ENCODE assay signal across 8 cellular contexts in genomic region chr18:27599202-27599829, GRCh38.
A peak's percentile ranks its signal among the peaks of the same experiment; 100 is the strongest.
DNase-seq lines count a peak whose midpoint lies in the region; ATAC-seq and TF ChIP-seq lines count a peak whose summit lies in the region.

No MANE protein-coding gene starts in this region.

- no peak overlapping the region for H3K4me3 Mint-ChIP-seq in osteocyte (ENCODE audit: unreplicated experiment)

- H3K27me3 Mint-ChIP-seq in osteocyte (ENCODE audit: unreplicated experiment), result peaks cover 29% of the 10 kb centered on the region

- H3K4me1 Mint-ChIP-seq in osteocyte (ENCODE audit: unreplicated experiment), result peaks cover 1% of the 10 kb centered on the region

- H2AFZ ChIP-seq in MM.1S (ENCODE audit: low read length), result no peak overlapping the region

- no peaks in the 10 kb centered on the region for H3K9me2 ChIP-seq in MM.1S (replicated peaks; ENCODE audit: insufficient read depth, low read length)

- H3K27me3 ChIP-seq in HAP-1 (ENCODE audit: low read depth) (no peaks in the 10 kb centered on the region; the same call in none of the 2 replicates), MM.1S (replicated peaks; ENCODE audit: insufficient read depth, low read length) (no peaks in the 10 kb centered on the region)

- H3K79me2 ChIP-seq in MM.1S (ENCODE audit: low read length), result no peaks in the 10 kb centered on the region

- in situ Hi-C loops in G401 (cut with HindIII; ENCODE audit: low sequenced_read_pairs) (no loop called here), HAP-1 (cut with MboI; ENCODE audit: low sequenced_read_pairs) (no loop called here)

- no peaks in the 10 kb centered on the region for H3K4me1 ChIP-seq in HAP-1
- H3K4me1 ChIP-seq in MM.1S (ENCODE audit: low read length), result no peaks in the 10 kb centered on the region

- H3K27ac ChIP-seq in 22Rv1, result no peak overlapping the region
- H3K27ac ChIP-seq in MM.1S (ENCODE audit: low read length), result no peak overlapping the region

- H3K4me3 ChIP-seq in HAP-1 (no peak overlapping the region), MM.1S (ENCODE audit: low read length) (no peak overlapping the region), fibroblast of mammary gland (ENCODE audit: control insufficient read depth, low read depth, low read length) (no peak overlapping the region)

- H3K9ac ChIP-seq in MM.1S (ENCODE audit: low read length), result no peak overlapping the region

- no peaks in the 10 kb centered on the region for H3K36me3 ChIP-seq in HAP-1 (replicated peaks)
- H3K36me3 ChIP-seq in MM.1S (replicated peaks; ENCODE audit: insufficient read depth, low read length), result no peaks in the 10 kb centered on the region

- no peaks in the 10 kb centered on the region for H3K36me3 Mint-ChIP-seq in osteocyte (ENCODE audit: unreplicated experiment)

- H3K9me3 ChIP-seq in HAP-1, result no peaks in the 10 kb centered on the region
- no peaks in the 10 kb centered on the region for H3K9me3 ChIP-seq in MM.1S (replicated peaks; ENCODE audit: insufficient read depth, low read length)

- peak; percentile 96 for TF ChIP-seq CTCF in 22Rv1 (IDR thresholded peaks at IDR 0.05)
- TF ChIP-seq CTCF in MM.1S (IDR thresholded peaks at IDR 0.05; ENCODE audit: low read length), result peak; percentile 91
- TF ChIP-seq CTCF in fibroblast of mammary gland (conservative IDR thresholded peaks at IDR 0.05; ENCODE audit: control insufficient read depth, insufficient read depth, low read depth, low read length), result peak; percentile 98
- TF ChIP-seq CTCF in osteocyte (IDR thresholded peaks at IDR 0.05), result peak; percentile 92

- H3K4me2 ChIP-seq in MM.1S (ENCODE audit: low read depth, low read length), result no peak overlapping the region

- DNase-seq in G401 (ENCODE audit: low spot score) (peak; percentile 40), HAP-1 (ENCODE audit: low spot score in 2 of 2) (peak; percentile 18 to 72), MM.1S (peak; percentile 42), SKM-1 (lab: John Stamatoyannopoulos, UW; ENCODE audit: unreplicated experiment) (peak; percentile 25), fibroblast of mammary gland (ENCODE audit: low read depth) (peak; percentile 64), osteocyte (ENCODE audit: extremely low spot score, unreplicated experiment) (no peak)

- H4K20me1 ChIP-seq in MM.1S (ENCODE audit: insufficient read depth, low read length), result no peaks in the 10 kb centered on the region

- no peak overlapping the region for H3K27ac Mint-ChIP-seq in osteocyte (ENCODE audit: unreplicated experiment)

- H3K9me3 Mint-ChIP-seq in osteocyte (ENCODE audit: unreplicated experiment), result no peaks in the 10 kb centered on the region

- ATAC-seq in GM21528 (IDR thresholded peaks at IDR 0.05; ENCODE audit: low FRiP score, unreplicated experiment), result no peak

- H3F3A ChIP-seq in MM.1S (ENCODE audit: insufficient read depth, low read length), result no peaks in the 10 kb centered on the region
